Comparison of ENCODE assay signal across 11 cellular contexts in the genomic region with DNA sequence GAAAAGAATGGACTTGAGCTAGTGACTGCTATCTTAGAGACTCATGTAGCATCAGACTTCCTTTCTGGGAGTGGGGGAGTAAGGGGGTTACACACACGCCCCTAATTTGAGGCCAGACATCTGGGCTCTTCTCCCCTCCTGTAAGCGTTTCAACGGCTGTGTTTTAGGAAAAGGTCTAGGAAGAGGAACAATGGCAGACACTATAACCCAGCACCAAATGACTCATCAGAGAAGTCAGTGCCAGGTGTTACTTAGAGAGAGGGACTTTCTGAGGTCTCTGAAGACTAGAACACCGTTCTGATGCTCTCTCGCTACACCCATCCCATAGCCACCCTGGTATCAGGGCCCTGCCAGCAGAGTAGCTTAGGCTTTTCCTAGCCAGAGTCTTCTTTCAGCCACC.
A peak's percentile ranks its signal among the peaks of the same experiment; 100 is the strongest.
DNase-seq lines count a peak whose midpoint lies in the region; ATAC-seq and TF ChIP-seq lines count a peak whose summit lies in the region.
"Had no signal": no experiment of that assay in that cellular context is flagged by ENCODE, and none has a peak within 500 bp of the region (broad histone marks: within the 10 kb centered on the region; RNA-seq: fewer than 3 reads in every experiment).

No MANE protein-coding gene starts in this region.

- H3K4me3 ChIP-seq in tibial artery = no peak overlapping the region
- H3K4me3 ChIP-seq: tibial nerve had no signal

- H3K36me3 ChIP-seq in tibial artery = peaks cover 0 to 15% (median 7%) of the 10 kb centered on the region in 3 donors

- peak overlapping the region; percentile 14 to 20 for H3K27ac ChIP-seq in tibial artery
- H3K27ac ChIP-seq: 22Rv1, tibial nerve had no signal

- no peaks in the 10 kb centered on the region for H3K9me3 ChIP-seq in tibial artery

- H3K4me1 ChIP-seq in tibial artery = peaks cover 4 to 30% (median 12%) of the 10 kb centered on the region in 4 donors

- DNase-seq in DMS53 (lab: John Stamatoyannopoulos, UW) (peak; percentile 9), DMS53 treated with DMSO at 0.1 percent for 48 hours (lab: John Stamatoyannopoulos, UW; ENCODE audit: unreplicated experiment) (no peak), MV-4-11 (lab: John Stamatoyannopoulos, UW) (peak; percentile 72), tibial artery (no peak), DMS 273 (lab: John Stamatoyannopoulos, UW; ENCODE audit: unreplicated experiment) (no peak), NCI-H510A (lab: John Stamatoyannopoulos, UW) (no peak)
- DNase-seq in activated T-cell treated with anti-CD3 and anti-CD28 coated beads, Interleukin-2, amount 50 U/mL, for 48 hours = no peak
- DNase-seq: NCI-H446 had no signal

- TF ChIP-seq CTCF in tibial artery (IDR thresholded peaks at IDR 0.05) = no peak

- intact Hi-C loops in tibial artery (cut with DNase I; ENCODE audit: low total_unique reads) = no loop called here

- H3K27me3 ChIP-seq in tibial artery = no peaks in the 10 kb centered on the region
- H3K27me3 ChIP-seq: tibial nerve had no signal

- peak; percentile 97 for ATAC-seq in HG02938 (IDR thresholded peaks at IDR 0.05; ENCODE audit: unreplicated experiment)

Comparison
In these comparisons a context has a peak if more than half of its experiments do, and no peak if none do; other contexts are left out.
1. DNase-seq: peak in DMS53 (single experiment) and MV-4-11 (single experiment); none in DMS53 treated with DMSO at 0.1 percent for 48 hours (single experiment), tibial artery (0 of 2), DMS 273 (single experiment), activated T-cell treated with anti-CD3 and anti-CD28 coated beads, Interleukin-2, amount 50 U/mL, for 48 hours (0 of 2) and NCI-H510A (single experiment).